Comparison of ENCODE assay signal across 31 cellular contexts in genomic region chr5:134539732-134540131, GRCh38. TPM values are rescaled to one million over a fixed set of nuclear protein-coding genes. Genes with fewer than 3 reads are reported as not detected.
DNase-seq lines count a peak whose midpoint lies in the region; ATAC-seq and TF ChIP-seq lines count a peak whose summit lies in the region.
"Had no signal": no experiment of that assay in that cellular context is flagged by ENCODE, and none has a peak within 500 bp of the region (broad histone marks: within the 10 kb centered on the region; RNA-seq: fewer than 3 reads in every experiment).

No MANE protein-coding gene starts in this region.

- no peak overlapping the region; the same call in 1 of the 2 replicates for H3K4me2 ChIP-seq in OCI-LY1 (ENCODE audit: low read length)
- H3K4me2 ChIP-seq: KMS-11 had no signal

- peaks cover 42% of the 10 kb centered on the region; the same call in 1 of the 2 replicates for H3K36me3 ChIP-seq in OCI-LY1 (ENCODE audit: insufficient read depth, low read length)
- H3K36me3 ChIP-seq: ovary had no signal

- H3K4me3 ChIP-seq in AG04450 (ENCODE audit: low read depth, low read length): no peak overlapping the region
- no peak overlapping the region for H3K4me3 ChIP-seq in OCI-LY1 (ENCODE audit: low read depth, low read length, poor library complexity, severe bottlenecking)
- H3K4me3 ChIP-seq: ascending aorta, left ventricle myocardium inferior, ovary, right atrium auricular region, SJSA1, spleen, thyroid gland had no signal

- TF ChIP-seq CTCF in AG04450 (IDR thresholded peaks at IDR 0.05; ENCODE audit: low read depth, low read length): no peak
- TF ChIP-seq CTCF in OCI-LY1 (IDR thresholded peaks at IDR 0.05; ENCODE audit: low read length): no peak

- no peak for ATAC-seq in GM18867 (IDR thresholded peaks at IDR 0.05; ENCODE audit: unreplicated experiment)
- no peak for ATAC-seq in HG03159 (IDR thresholded peaks at IDR 0.05; ENCODE audit: unreplicated experiment)
- ATAC-seq: activated CD4-positive, alpha-beta T cell treated with anti-CD3 and anti-CD28 coated beads for 36 hours; activated CD8-positive, alpha-beta memory T cell treated with anti-CD3 and anti-CD28 coated beads, Interleukin-2, amount 10 ng/mL, durations not matched to agents 7 days and 5 days; activated naive CD4-positive, alpha-beta T cell treated with anti-CD3 and anti-CD28 coated beads, Interleukin-2, amount 50 U/mL, for 72 hours; naive thymus-derived CD8-positive, alpha-beta T cell; stimulated activated naive CD8-positive, alpha-beta T cell treated with anti-CD3 and anti-CD28 coated beads, Interleukin-15, amount 100 ng/mL, for 72 hours had no signal

- H3K27ac ChIP-seq in AG04450 (ENCODE audit: low read depth, low read length): peak overlapping the region; percentile 11
- H3K27ac ChIP-seq in OCI-LY1 (ENCODE audit: low read depth, low read length, poor library complexity, severe bottlenecking): peak overlapping the region; percentile 93
- H3K27ac ChIP-seq: ascending aorta, KMS-11, left ventricle myocardium inferior, ovary, right atrium auricular region, SJSA1, thyroid gland had no signal

- H3K9me2 ChIP-seq in OCI-LY1 (ENCODE audit: low read depth, low read length): no peaks in the 10 kb centered on the region

- no peaks in the 10 kb centered on the region for H4K20me1 ChIP-seq in OCI-LY1 (ENCODE audit: insufficient read depth, low read length)

- H3K4me1 ChIP-seq in OCI-LY1 (ENCODE audit: insufficient read depth, low read length, severe bottlenecking): peaks cover 58% of the 10 kb centered on the region
- H3K4me1 ChIP-seq: SJSA1 had no signal

- DNase-seq in AG04450 (ENCODE audit: low read depth, low spot score): no peak
- peak; percentile 96 for DNase-seq in ELF-1 (ENCODE audit: low read depth, low spot score)
- peak; percentile 97 for DNase-seq in iPS DF 19.7 (ENCODE audit: low read depth, low spot score)
- no peak for DNase-seq in ecto neural progenitor cell (ENCODE audit: low spot score)
- no peak for DNase-seq in NCI-H1417 treated with DMSO at 0.1 percent for 48 hours (lab: John Stamatoyannopoulos, UW)
- DNase-seq: ACHN; activated CD4-positive, alpha-beta T cell treated with anti-CD3 and anti-CD28 coated beads for 36 hours; activated CD8-positive, alpha-beta memory T cell treated with anti-CD3 and anti-CD28 coated beads, Interleukin-2, amount 10 ng/mL, durations not matched to agents 7 days and 5 days; caudate nucleus; CD4-positive, alpha-beta T cell; head of caudate nucleus; left ventricle myocardium inferior; midbrain; naive thymus-derived CD8-positive, alpha-beta T cell; NCI-H1694; NCI-H2171; NCI-H524; NK-92 treated with Interleukin-12 subunit alpha and Interleukin-12 subunit beta, amount 100 ng/mL, for 24 hours; ovary; spleen; stimulated activated CD4-positive, alpha-beta T cell treated with anti-CD3 and anti-CD28 coated beads, Interleukin-4, amount 100 ng/mL, for 1 hour; stimulated activated naive CD8-positive, alpha-beta T cell treated with anti-CD3 and anti-CD28 coated beads, Interleukin-15, amount 100 ng/mL, for 72 hours; thyroid gland had no signal

- H3K27me3 ChIP-seq in AG04450 (ENCODE audit: control insufficient read depth, insufficient read depth, low read length) (no peaks in the 10 kb centered on the region), OCI-LY1 (ENCODE audit: insufficient read depth, low read length) (no peaks in the 10 kb centered on the region)
- H3K27me3 ChIP-seq: ascending aorta, ovary, right atrium auricular region, SJSA1, spleen, thyroid gland had no signal

- CTCF ChIA-PET in AG04450 (lab: Charles Lee): no interaction called here

- POLR2A ChIA-PET in AG04450 (lab: Yijun Ruan, JAX): no interaction called here

- no peaks in the 10 kb centered on the region for H3F3A ChIP-seq in OCI-LY1 (ENCODE audit: insufficient read depth, low read length)

- no peaks in the 10 kb centered on the region for H3K79me2 ChIP-seq in OCI-LY1 (ENCODE audit: insufficient read depth, low read length)

- no peak overlapping the region for H2AFZ ChIP-seq in OCI-LY1 (ENCODE audit: low read length)

- H3K9me3 ChIP-seq in AG04450 (ENCODE audit: control insufficient read depth, insufficient read depth, low read length): no peaks in the 10 kb centered on the region
- H3K9me3 ChIP-seq in OCI-LY1 (ENCODE audit: low read length): no peaks in the 10 kb centered on the region
- H3K9me3 ChIP-seq: ascending aorta, left ventricle myocardium inferior, ovary, right atrium auricular region, SJSA1, spleen, thyroid gland had no signal

- peak overlapping the region; percentile 45; the same call in 1 of the 2 replicates for H3K9ac ChIP-seq in OCI-LY1 (ENCODE audit: low read length)
- H3K9ac ChIP-seq: KMS-11 had no signal

RNA-seq across cellular contexts. Expression of gene JADE2, which starts 14.3 kb away (rescaled TPM):
- 12.4 and 13.2 TPM in 2 replicates for polyA plus RNA-seq in AG04450 (2011; rRNA removed)
- polyA minus RNA-seq in AG04450 (2011; rRNA and poly(A)+ RNA removed): 31.0 and 32.7 TPM in 2 replicates

Comparison
In these comparisons a context has a peak if more than half of its experiments do, and no peak if none do; other contexts are left out.
1. DNase-seq: peak in ELF-1 (single experiment) and iPS DF 19.7 (single experiment); none in AG04450 (single experiment), ecto neural progenitor cell (single experiment) and NCI-H1417 treated with DMSO at 0.1 percent for 48 hours (single experiment).